ENCODE assay signal across 17 cellular contexts in genomic region chr2:158142568-158143332, GRCh38. TPM values are rescaled to one million over a fixed set of nuclear protein-coding genes. Genes with fewer than 3 reads are reported as not detected.
A peak's percentile ranks its signal among the peaks of the same experiment; 100 is the strongest.
DNase-seq lines count a peak whose midpoint lies in the region; ATAC-seq, FAIRE-seq and TF ChIP-seq lines count a peak whose summit lies in the region.
"Had no signal": no experiment of that assay in that cellular context is flagged by ENCODE, and none has a peak within 500 bp of the region (broad histone marks: within the 10 kb centered on the region; RNA-seq: fewer than 3 reads in every experiment).

No MANE protein-coding gene starts in this region.

- no peak overlapping the region for H3K27ac ChIP-seq in HepG2 (ENCODE audit: extremely low read length, insufficient read depth, low read length)
- H3K27ac ChIP-seq in right lobe of liver = no peak overlapping the region
- H3K27ac ChIP-seq in K562 (ENCODE audit: extremely low read depth, low read depth, low read length) = no peak overlapping the region
- H3K27ac ChIP-seq: A549 had no signal

- TF ChIP-seq CTCF in HepG2 (CRISPR knock-in tag; IDR thresholded peaks at IDR 0.05) (no peak), right lobe of liver (IDR thresholded peaks at IDR 0.05) (no peak), K562 (IDR thresholded peaks at IDR 0.05 in 2 of 3, conservative IDR thresholded peaks at IDR 0.05 in 1 of 3; ENCODE audit: insufficient read depth in 2 of 3, low read depth in 1 of 3, low read length in 3 of 3) (no peak)

- CTCF ChIA-PET in HepG2 (lab: Yijun Ruan, JAX; ENCODE audit: low intra/inter-chr PET ratio, low total read pairs) = no interaction called here
- CTCF ChIA-PET in K562 (lab: Yijun Ruan, JAX; ENCODE audit: low intra/inter-chr PET ratio) = no interaction called here

- no peaks in the 10 kb centered on the region for H3K9me1 ChIP-seq in K562 (ENCODE audit: control insufficient read depth, insufficient read depth, low read length)

- WGBS in HepG2 (ENCODE audit: low lambda C conversion rate) = 89% methylated on average over 6 of the region's 6 CpGs
- WGBS in right lobe of liver (ENCODE audit: insufficient coverage, low coverage, low lambda C conversion rate, missing lambda C conversion rate) = 61% methylated on average over 6 of the region's 6 CpGs
- 4% methylated on average over 6 of the region's 6 CpGs for WGBS in K562 (ENCODE audit: insufficient coverage, low coverage, missing lambda C conversion rate)

- TF ChIP-seq EP300 in HepG2 (IDR thresholded peaks at IDR 0.05; ENCODE audit: low read depth in 2 of 2, low read length in 2 of 2) (no peak), HepG2 (CRISPR knock-in tag; IDR thresholded peaks at IDR 0.05; ENCODE audit: borderline replicate concordance) (no peak), K562 (IDR thresholded peaks at IDR 0.05; ENCODE audit: low read length) (no peak)

- in situ Hi-C loops in HepG2 (cut with HindIII; ENCODE audit: extremely low pct_ligation_motif_present, low pct_unique_long_range_greater_than_20kb) (no loop called here), K562 (cut with MboI) (no loop called here)

- ATAC-seq in HepG2 (no peak), right lobe of liver (no peak), K562 (peak; percentile 63; the same call in 2 of the 3 replicates)
- ATAC-seq: A549, sciatic nerve, T-helper 17 cell had no signal

- DNase-seq in HepG2 (ENCODE audit: low spot score) (no peak), right lobe of liver (no peak), NCI-H226 (peak; percentile 98), K562 (ENCODE audit: extremely low read depth in 1 of 4, low spot score in 3 of 4) (peak in 2 of 4 experiments; percentile 13 to 54), pons (ENCODE audit: low spot score) (no peak), HuH-7 (ENCODE audit: low spot score) (no peak)
- no peak for DNase-seq in activated CD4-positive, alpha-beta T cell treated with anti-CD3 and anti-CD28 coated beads, Interleukin-2, amount 50 U/mL, for 48 hours
- DNase-seq in stimulated activated naive CD4-positive, alpha-beta T cell (lab: John Stamatoyannopoulos, UW) = no peak
- DNase-seq: activated CD8-positive, alpha-beta memory T cell treated with anti-CD3 and anti-CD28 coated beads for 24 hours; activated naive CD8-positive, alpha-beta T cell treated with anti-CD3 and anti-CD28 coated beads for 36 hours; left cardiac atrium; NCI-H1930; nephron progenitor cell; T-helper 17 cell had no signal

- TF ChIP-seq RAD21 in HepG2 (CRISPR knock-in tag; IDR thresholded peaks at IDR 0.05) (no peak), K562 (CRISPR knock-in tag; conservative IDR thresholded peaks at IDR 0.05 in 1 of 2, IDR thresholded peaks at IDR 0.05 in 1 of 2) (0 out of 4 replicates have a peak, but pooled peaks of 1 of the 2 experiments have one; percentile 13)

- H3K4me3 ChIP-seq in HepG2 (replicated peaks in 1 of 3; ENCODE audit: insufficient read depth in 1 of 3, low read depth in 2 of 3, low read length in 3 of 3) (no peak overlapping the region), right lobe of liver (no peak overlapping the region), K562 (no peak overlapping the region)
- H3K4me3 ChIP-seq: A549 had no signal

- H3K36me3 ChIP-seq in HepG2 (replicated peaks in 1 of 2; ENCODE audit: control insufficient read depth in 1 of 2, insufficient read depth in 2 of 2, low read length in 2 of 2) (no peaks in the 10 kb centered on the region), right lobe of liver (no peaks in the 10 kb centered on the region), K562 (ENCODE audit: control insufficient read depth, insufficient read depth, low read length) (no peaks in the 10 kb centered on the region)

- H3K9ac ChIP-seq in HepG2 (ENCODE audit: insufficient read depth, low read depth, low read length) (no peak overlapping the region), K562 (ENCODE audit: insufficient read depth in 1 of 2, low read depth in 2 of 2, low read length in 2 of 2) (no peak overlapping the region)

- FAIRE-seq in HepG2 (lab: Jason Lieb, UNC) = no peak
- FAIRE-seq in K562 (lab: Jason Lieb, UNC) = no peak
- FAIRE-seq: A549, GM18507 had no signal

- H2AFZ ChIP-seq in HepG2 (ENCODE audit: low read length) (no peak overlapping the region), K562 (ENCODE audit: low read depth, low read length) (no peak overlapping the region)

- no peaks in the 10 kb centered on the region for H3K79me2 ChIP-seq in HepG2 (ENCODE audit: insufficient read depth, low read length)
- H3K79me2 ChIP-seq in K562 (ENCODE audit: control insufficient read depth, insufficient read depth, low read length) = no peaks in the 10 kb centered on the region

- no peaks in the 10 kb centered on the region for H3K27me3 ChIP-seq in HepG2 (ENCODE audit: control insufficient read depth in 1 of 2, insufficient read depth in 2 of 2, low read length in 2 of 2)
- no peaks in the 10 kb centered on the region for H3K27me3 ChIP-seq in right lobe of liver
- H3K27me3 ChIP-seq in K562 (ENCODE audit: control insufficient read depth in 2 of 2, insufficient read depth in 2 of 2, low read length in 2 of 2) = no peaks in the 10 kb centered on the region; a peak in 2 of 5 replicates

- intact Hi-C loops in HepG2 (cut with micrococcal nuclease; ENCODE audit: unreplicated experiment) = no loop called here
- intact Hi-C loops in right lobe of liver (cut with DNase I) = no loop called here
- intact Hi-C loops in K562 (cut with micrococcal nuclease) = no loop called here

- H3K4me1 ChIP-seq in HepG2 (ENCODE audit: insufficient read depth, low read length) (peaks cover 22% of the 10 kb centered on the region), right lobe of liver (no peaks in the 10 kb centered on the region), K562 (replicated peaks in 1 of 2; ENCODE audit: control insufficient read depth in 2 of 2, insufficient read depth in 2 of 2, low read length in 2 of 2) (peaks cover 0 to 4% of the 10 kb centered on the region in 2 experiments; a peak in 3 of 5 replicates)
- H3K4me1 ChIP-seq: A549 had no signal

- no peaks in the 10 kb centered on the region for H4K20me1 ChIP-seq in HepG2 (ENCODE audit: insufficient read depth, low read length)
- H4K20me1 ChIP-seq in K562 (replicated peaks; ENCODE audit: control insufficient read depth, insufficient read depth, low read length) = no peaks in the 10 kb centered on the region

- POLR2A ChIA-PET in HepG2 (lab: Yijun Ruan, JAX) = interaction anchor here (2.7 kb wide), 1 partner anchor 11 kb away, joined by 19 read pairs; no protein-coding TSS in a partner anchor
- POLR2A ChIA-PET in K562 (lab: Yijun Ruan, JAX) = no interaction called here

- TF ChIP-seq POLR2A in HepG2 (IDR thresholded peaks at IDR 0.05; ENCODE audit: insufficient read depth in 1 of 2, low read depth in 2 of 2, low read length in 2 of 2) (no peak), right lobe of liver (IDR thresholded peaks at IDR 0.05) (no peak), K562 (conservative IDR thresholded peaks at IDR 0.05) (no peak)

- H3K4me2 ChIP-seq in HepG2 (ENCODE audit: low read depth, low read length) (no peak overlapping the region), K562 (ENCODE audit: insufficient read depth, low read length) (no peak overlapping the region)
- H3K4me2 ChIP-seq: A549 had no signal

- no peaks in the 10 kb centered on the region; the same call in 1 of the 2 replicates for H3K9me3 ChIP-seq in HepG2 (ENCODE audit: low read length)
- H3K9me3 ChIP-seq in right lobe of liver = no peaks in the 10 kb centered on the region
- no peaks in the 10 kb centered on the region for H3K9me3 ChIP-seq in K562 (replicated peaks; ENCODE audit: control insufficient read depth, insufficient read depth, low read depth, low read length)
- H3K9me3 ChIP-seq: A549 had no signal

- BruUV-seq in HepG2 (replicated peaks; lab: Mats Ljungman, UMichigan) (no TSS peak), K562 (replicated peaks; lab: Mats Ljungman, UMichigan) (no TSS peak)

RNA-seq across cellular contexts. Expression of gene UPP2, which starts 41.1 kb away (rescaled TPM):
- total RNA-seq in HepG2 (2016; rRNA removed; fragmentation: Illumina TruSeq; extraction: Trizol) (0.07 TPM in 1 of 2 replicates, not detected in the other), right lobe of liver (10 to 100 TPM in 2 of 6 experiments, 1 to 10 TPM in 2, under 1 TPM in 2; 0.53 to 36.4 (median 1.7) TPM), K562 (2014; rRNA removed) (not detected in 2 replicates), K562 (2014; rRNA removed; fragmentation: Illumina TruSeq; extraction: Trizol) (not detected in 2 replicates), K562 (2015; rRNA removed; fragmentation: Illumina TruSeq; extraction: Trizol) (not detected in 2 replicates), K562 (2021) (not detected in 2 replicates)
- not detected in 2 replicates for total RNA-seq in HepG2 (2016; cell fraction: cytosol; rRNA removed; fragmentation: Illumina TruSeq; extraction: Trizol; ENCODE audit: low read depth)
- 0.15 and 0.22 TPM in 2 replicates for total RNA-seq in HepG2 (2016; cell fraction: insoluble cytoplasmic fraction; rRNA removed; fragmentation: Illumina TruSeq; extraction: Trizol)
- total RNA-seq in HepG2 (2016; cell fraction: membrane; rRNA removed; fragmentation: Illumina TruSeq; extraction: Trizol) = 0.07 and 0.19 TPM in 2 replicates
- 0.25 TPM in 1 of 2 replicates, not detected in the other for total RNA-seq in HepG2 (2016; cell fraction: nucleus; rRNA removed; fragmentation: Illumina TruSeq; extraction: Trizol)
- polyA plus RNA-seq in HepG2 (2011; rRNA removed) (0.04 and 0.28 TPM in 2 replicates), K562 (2011; rRNA removed) (not detected in 2 replicates), K562 (2014; fragmentation: Illumina TruSeq; extraction: Trizol) (not detected in 2 replicates), K562 (2014; fragmentation: Nextera tagmentation; extraction: Ambion mirVana) (not detected), K562 (2014; rRNA removed) (not detected in 2 replicates)
- polyA plus RNA-seq in HepG2 (2011; cell fraction: cytosol; rRNA removed) = 0.07 TPM in 1 of 2 replicates, not detected in the other
- polyA plus RNA-seq in HepG2 (2011; cell fraction: nucleus; rRNA removed) = 0.09 TPM in 1 of 2 replicates, not detected in the other
- polyA plus RNA-seq in HepG2 (2012) = 0.13 and 0.47 TPM in 2 replicates
- 0.06 TPM in 1 of 2 replicates, not detected in the other for polyA plus RNA-seq in HepG2 (2016; cell fraction: cytosol; fragmentation: Illumina TruSeq; extraction: Trizol; ENCODE audit: low read depth)
- 0.24 TPM in 1 of 2 replicates, not detected in the other for polyA plus RNA-seq in HepG2 (2016; cell fraction: insoluble cytoplasmic fraction; fragmentation: Illumina TruSeq; extraction: Trizol; ENCODE audit: low read depth)
- not detected in 2 replicates for polyA plus RNA-seq in HepG2 (2016; cell fraction: membrane; fragmentation: Illumina TruSeq; extraction: Trizol; ENCODE audit: low read depth)
- polyA plus RNA-seq in HepG2 (2016; cell fraction: nucleus; fragmentation: Illumina TruSeq; extraction: Trizol; ENCODE audit: insufficient read depth, low read depth) = not detected in 2 replicates
- 0.22 TPM in 1 of 2 replicates, not detected in the other for polyA minus RNA-seq in HepG2 (2011; rRNA and poly(A)+ RNA removed; ENCODE audit: low replicate concordance)
- polyA minus RNA-seq in HepG2 (2011; cell fraction: cytosol; rRNA and poly(A)+ RNA removed) = not detected in 2 replicates
- polyA minus RNA-seq in HepG2 (2011; cell fraction: nucleus; rRNA and poly(A)+ RNA removed) = 0.13 and 0.25 TPM in 2 replicates
- total RNA-seq in K562 (2011; cell fraction: chromatin; rRNA removed; ENCODE audit: low replicate concordance) = not detected in 2 replicates
- total RNA-seq in K562 (2011; cell fraction: nucleolus; rRNA removed) = not detected in 2 replicates
- total RNA-seq in K562 (2011; cell fraction: nucleoplasm; rRNA removed) = not detected in 2 replicates
- not detected in 2 replicates for polyA plus RNA-seq in K562 (2011; cell fraction: cytosol; rRNA removed)
- polyA plus RNA-seq in K562 (2011; cell fraction: nucleus; rRNA removed) = not detected in 2 replicates
- polyA plus RNA-seq in K562 (2012) = 0.03 and 0.04 TPM in 2 replicates
- polyA minus RNA-seq in K562 (2011; rRNA and poly(A)+ RNA removed) = not detected in 2 replicates
- polyA minus RNA-seq in K562 (2011; cell fraction: cytosol; rRNA and poly(A)+ RNA removed) = not detected in 2 replicates
- not detected in 2 replicates for polyA minus RNA-seq in K562 (2011; cell fraction: nucleus; rRNA and poly(A)+ RNA removed)
- total RNA-seq: activated naive CD8-positive, alpha-beta T cell treated with anti-CD3 and anti-CD28 coated beads for 36 hours; left cardiac atrium; sciatic nerve; T-helper 17 cell had no signal
- polyA plus RNA-seq: A549 had no signal

Comparison
In these comparisons a context has a peak if more than half of its experiments do, and no peak if none do; other contexts are left out.
1. Of the 241 proteins assayed by ChIP-seq in both HepG2 and K562: peak only in HepG2: none; only in K562: CEBPG, CHD4, CREM, FOSL1, GABPA, IRF9 and 9 more; in both: CEBPB and ZNF3; in neither: 218; mixed calls (peak in some experiments, not most) for 6.